27 cellular contexts compared by ENCODE assay signal in the genomic region with DNA sequence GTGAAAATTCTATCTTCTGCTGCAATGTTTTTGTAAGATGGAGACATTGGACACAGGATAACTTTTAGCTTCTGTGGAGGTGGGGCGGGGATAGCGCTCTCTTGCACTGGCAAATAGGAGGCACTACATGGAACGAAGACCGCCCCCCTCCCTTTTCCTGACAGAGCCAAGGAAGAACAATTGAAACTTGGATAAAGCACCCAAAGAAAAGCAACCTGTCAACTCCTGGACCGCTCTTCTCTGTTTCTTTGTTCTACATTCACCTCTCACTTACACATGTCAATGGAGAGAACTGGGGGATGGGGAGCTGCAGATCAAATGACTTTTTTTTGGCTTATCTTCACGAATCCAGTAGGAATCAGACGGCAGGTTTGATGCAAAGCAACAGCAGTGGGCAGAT.
"Had no signal": no experiment of that assay in that cellular context is flagged by ENCODE, and none has a peak within 500 bp of the region (broad histone marks: within the 10 kb centered on the region; RNA-seq: fewer than 3 reads in every experiment).

No MANE protein-coding gene starts in this region.

- H3K4me1 ChIP-seq: breast epithelium had no signal

- H3K27ac ChIP-seq: breast epithelium, VCaP had no signal

- H3K36me3 ChIP-seq: breast epithelium had no signal

- H3K27ac Mint-ChIP-seq: activated CD4-positive, alpha-beta memory T cell treated with anti-CD3 and anti-CD28 coated beads, Interleukin-2, amount 10 ng/mL, durations not matched to agents 7 days and 5 days; activated CD4-positive, alpha-beta T cell treated with anti-CD3 and anti-CD28 coated beads for 36 hours; activated T-cell treated with anti-CD3 and anti-CD28 coated beads, Interleukin-2, amount 50 U/mL, for 72 hours; activated T-helper 2 cell treated with anti-CD3 and anti-CD28 coated beads, Interferon-gamma antibody, Interleukin-2, Interleukin-4, amounts not matched to agents 10 μg/mL and 5 μg/mL and 100 μg/mL, durations not matched to agents 14 hours and 24 hours and 36 hours had no signal

- H3K9me3 ChIP-seq: breast epithelium had no signal

- ATAC-seq: activated CD4-positive, alpha-beta T cell treated with anti-CD3 and anti-CD28 coated beads for 36 hours; activated T-cell treated with anti-CD3 and anti-CD28 coated beads, Interleukin-2, amount 50 U/mL, for 72 hours; Panc1; Right ventricle myocardium inferior had no signal

- H3K9me3 Mint-ChIP-seq: activated CD4-positive, alpha-beta memory T cell treated with anti-CD3 and anti-CD28 coated beads, Interleukin-2, amount 10 ng/mL, durations not matched to agents 7 days and 5 days; activated T-cell treated with anti-CD3 and anti-CD28 coated beads, Interleukin-2, amount 50 U/mL, for 72 hours; activated T-helper 2 cell treated with anti-CD3 and anti-CD28 coated beads, Interferon-gamma antibody, Interleukin-2, Interleukin-4, amounts not matched to agents 10 μg/mL and 5 μg/mL and 100 μg/mL, durations not matched to agents 14 hours and 24 hours and 36 hours; central memory CD8-positive, alpha-beta T cell had no signal

- H3K4me3 ChIP-seq: breast epithelium, SK-N-MC had no signal

- H3K27me3 ChIP-seq: breast epithelium had no signal

- DNase-seq: activated CD4-positive, alpha-beta memory T cell treated with anti-CD3 and anti-CD28 coated beads, Interleukin-2, amount 10 ng/mL, durations not matched to agents 7 days and 5 days; activated CD4-positive, alpha-beta T cell treated with anti-CD3 and anti-CD28 coated beads for 36 hours; activated CD4-positive, alpha-beta T cell treated with anti-CD3 and anti-CD28 coated beads, Interleukin-2, amount 50 U/mL, for 1 hour; activated CD8-positive, alpha-beta memory T cell treated with anti-CD3 and anti-CD28 coated beads, Interleukin-2, amount 50 U/mL, for 4 hours; activated naive CD4-positive, alpha-beta T cell treated with anti-CD3 and anti-CD28 coated beads, Interleukin-2, amount 50 U/mL, for 16 hours; activated T-cell treated with anti-CD3 and anti-CD28 coated beads, Interleukin-2, amount 50 U/mL, for 72 hours; aorta; Karpas-422; MM.1S; NCI-H1105; NCI-H1436; NCI-H1694 treated with DMSO at 0.1 percent for 48 hours; NCI-H2029 treated with DMSO at 0.1 percent for 48 hours; NCI-H345; NCI-H510A; NCI-H526 treated with DMSO at 0.1 percent for 48 hours; NCI-H82; OCI-M1; RPMI8226; T-helper 1 cell had no signal
